ENCODE assay signal across 12 cellular contexts in the genomic region with DNA sequence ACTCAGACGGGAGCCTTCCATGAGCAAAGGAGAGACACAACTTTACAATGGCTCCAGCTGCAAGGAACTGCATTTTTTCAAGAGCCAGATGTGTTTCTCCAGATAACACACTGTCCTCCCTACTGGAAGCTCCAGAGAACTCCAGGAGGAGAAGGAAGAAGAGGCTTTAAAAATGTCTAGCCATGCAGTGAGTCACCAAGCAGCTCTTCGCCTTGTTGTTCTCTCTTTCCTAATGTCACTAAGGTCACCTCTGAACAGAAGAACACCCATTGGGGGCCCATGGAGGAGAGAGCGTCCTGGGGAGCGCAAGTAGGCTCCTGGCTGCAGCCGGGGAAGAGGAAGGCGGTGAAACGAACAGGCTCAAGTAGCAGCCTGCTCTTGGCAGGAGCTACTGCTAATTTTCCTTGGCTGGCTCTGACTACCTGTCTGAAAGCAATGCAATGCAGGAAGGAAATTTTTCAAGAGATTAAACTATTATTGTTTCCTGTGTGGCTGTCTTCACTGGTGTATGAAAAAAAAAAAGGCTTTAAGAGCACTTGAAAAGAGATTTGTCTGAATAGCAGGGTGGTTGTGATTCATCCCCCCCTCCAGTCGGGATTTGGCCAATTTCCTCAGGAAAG.
DNase-seq lines count a peak whose midpoint lies in the region; ATAC-seq and TF ChIP-seq lines count a peak whose summit lies in the region.
"Had no signal": no experiment of that assay in that cellular context is flagged by ENCODE, and none has a peak within 500 bp of the region (broad histone marks: within the 10 kb centered on the region; RNA-seq: fewer than 3 reads in every experiment).

No MANE protein-coding gene starts in this region.

- peaks cover 0 to 18% (median 4%) of the 10 kb centered on the region in 3 experiments; a peak in 6 of 7 replicates for H3K36me3 Mint-ChIP-seq in H9 (ENCODE audit: insufficient read depth in 1 of 3, low read depth in 3 of 3)
- H3K36me3 Mint-ChIP-seq: neural progenitor cell had no signal

- H3K14ac ChIP-seq in H9 (ENCODE audit: insufficient read depth, low read length): no peak overlapping the region

- no peak overlapping the region for H3K9ac ChIP-seq in H9 (ENCODE audit: extremely low read depth, insufficient read length, low read length)
- H3K9ac ChIP-seq: neural progenitor cell had no signal

- H3K27ac ChIP-seq in ovary (no peak overlapping the region), H9 (ENCODE audit: insufficient read length, low read depth, low read length) (no peak overlapping the region)
- H3K27ac ChIP-seq: neural progenitor cell had no signal

- intact Hi-C loops in ovary (cut with DNase I): no loop called here

- H3K79me1 ChIP-seq in H9 (ENCODE audit: insufficient read depth, low read depth, low read length, poor library complexity, severe bottlenecking): no peaks in the 10 kb centered on the region

- DNase-seq in EL (peak; percentile 18), NCI-H2107 (lab: John Stamatoyannopoulos, UW) (peak; percentile 22), cerebellar cortex (ENCODE audit: low spot score) (peak; percentile 1), ovary (peak in 3 of 5 donors; percentile 12 to 36 (median 15)), H9 (no peak)
- DNase-seq: activated T-cell treated with anti-CD3 and anti-CD28 coated beads, Interleukin-2, amount 50 U/mL, for 4 hours; cortex of kidney; NK-92 treated with Interleukin-12 subunit alpha and Interleukin-12 subunit beta, amount 100 ng/mL, for 24 hours had no signal

- H2BK5ac ChIP-seq in H9 (ENCODE audit: insufficient read length, low read length): no peak overlapping the region

- H3K36me3 ChIP-seq in ovary: no peaks in the 10 kb centered on the region
- H3K36me3 ChIP-seq: neural progenitor cell had no signal

- H3K4ac ChIP-seq in H9 (ENCODE audit: low read depth, low read length): no peak overlapping the region

- no peak overlapping the region for H2BK15ac ChIP-seq in H9 (ENCODE audit: low read depth, low read length)

- H4K20me1 ChIP-seq in H9 (ENCODE audit: control insufficient read depth, insufficient read depth, insufficient read length): no peaks in the 10 kb centered on the region

- H3K79me2 ChIP-seq in H9 (ENCODE audit: insufficient read depth, low read length): no peaks in the 10 kb centered on the region; the same call in 1 of the 2 replicates

- no peak overlapping the region for H4K91ac ChIP-seq in H9 (ENCODE audit: insufficient read length, low read depth, low read length)

- no peaks in the 10 kb centered on the region for H3K4me1 Mint-ChIP-seq in H9

- peaks cover 19 to 26% of the 10 kb centered on the region in 2 experiments; a peak in 4 of 5 replicates for H3K9me3 Mint-ChIP-seq in H9

- 26 to 41% (median 40%) methylated on average over 8 of the region's 8 CpGs for WGBS in ovary, 3 donors
- WGBS in H9 (ENCODE audit: extremely low coverage, insufficient read length, low lambda C conversion rate): no CpG with 5 or more reads among the region's 8 CpGs

- no peak overlapping the region for H3K27ac Mint-ChIP-seq in H9
- H3K27ac Mint-ChIP-seq: neural progenitor cell had no signal

- H3T11ph ChIP-seq in H9 (ENCODE audit: low read length): no peak overlapping the region

- H3K23me2 ChIP-seq in H9 (ENCODE audit: insufficient read length, low read depth, low read length, poor library complexity, severe bottlenecking): no peaks in the 10 kb centered on the region

- TF ChIP-seq EP300 in ovary (IDR thresholded peaks at IDR 0.05): no peak

- H3K18ac ChIP-seq in H9 (ENCODE audit: insufficient read length, low read depth, low read length): no peak overlapping the region

- no peak overlapping the region for H4K8ac ChIP-seq in H9 (replicated peaks; ENCODE audit: insufficient read length, low read depth, low read length)

- H2AK5ac ChIP-seq in H9 (ENCODE audit: insufficient read length, low read length): no peak overlapping the region

- no peak overlapping the region for H3K4me3 ChIP-seq in ovary
- H3K4me3 ChIP-seq: neural progenitor cell had no signal

- no peak overlapping the region for H3K4me3 Mint-ChIP-seq in H9
- H3K4me3 Mint-ChIP-seq: activated T-cell treated with anti-CD3 and anti-CD28 coated beads, Interleukin-2, amount 50 U/mL, for 4 hours; neural progenitor cell had no signal

- no peak overlapping the region for H3K56ac ChIP-seq in H9 (ENCODE audit: insufficient read length, low read depth, low read length)

- H2BK120ac ChIP-seq in H9 (ENCODE audit: low read depth, low read length, poor library complexity, severe bottlenecking): no peak overlapping the region

- H2BK12ac ChIP-seq in H9 (ENCODE audit: insufficient read length, low read depth, low read length): no peak overlapping the region

- H3K9me3 ChIP-seq in ovary: no peaks in the 10 kb centered on the region
- no peaks in the 10 kb centered on the region for H3K9me3 ChIP-seq in H9 (ENCODE audit: control insufficient read depth, low read depth, low read length)

- peaks cover 4% of the 10 kb centered on the region for H3K4me1 ChIP-seq in ovary (ENCODE audit: insufficient read depth)
- no peaks in the 10 kb centered on the region for H3K4me1 ChIP-seq in H9 (ENCODE audit: insufficient read depth, low read length)
- H3K4me1 ChIP-seq: neural progenitor cell had no signal

- H4K5ac ChIP-seq in H9 (ENCODE audit: insufficient read length, low read depth, low read length): no peak overlapping the region

- no peak overlapping the region for H3K4me2 ChIP-seq in H9 (ENCODE audit: insufficient read depth, insufficient read length, low read length)
- H3K4me2 ChIP-seq: neural progenitor cell had no signal

- TF ChIP-seq POLR2A in ovary (IDR thresholded peaks at IDR 0.05): no peak

- ATAC-seq in HG03378 (IDR thresholded peaks at IDR 0.05; ENCODE audit: unreplicated experiment) (no peak), HG02885 (IDR thresholded peaks at IDR 0.05; ENCODE audit: poor library complexity, unreplicated experiment) (no peak), HG03457 (IDR thresholded peaks at IDR 0.05; ENCODE audit: unreplicated experiment) (no peak)
- ATAC-seq: activated T-cell treated with anti-CD3 and anti-CD28 coated beads, Interleukin-2, amount 50 U/mL, for 4 hours had no signal

- H3K27me3 ChIP-seq in ovary (no peaks in the 10 kb centered on the region), H9 (ENCODE audit: insufficient read depth, low read length) (no peaks in the 10 kb centered on the region)
- H3K27me3 ChIP-seq: neural progenitor cell had no signal

- no peak overlapping the region for H3K23ac ChIP-seq in H9 (ENCODE audit: insufficient read length, low read depth, low read length)

- H3K27me3 Mint-ChIP-seq in H9 (ENCODE audit: low read depth): no peaks in the 10 kb centered on the region; the same call in none of the 2 replicates

- H2AFZ ChIP-seq in H9 (ENCODE audit: low read length): no peak overlapping the region

- no peak overlapping the region for H2BK20ac ChIP-seq in H9 (ENCODE audit: low read depth, low read length, poor library complexity, severe bottlenecking)

- TF ChIP-seq CTCF in ovary (IDR thresholded peaks at IDR 0.05) (no peak), H9 (conservative IDR thresholded peaks at IDR 0.05) (no peak)
